ENCODE assay signal across 17 cellular contexts in the genomic region with DNA sequence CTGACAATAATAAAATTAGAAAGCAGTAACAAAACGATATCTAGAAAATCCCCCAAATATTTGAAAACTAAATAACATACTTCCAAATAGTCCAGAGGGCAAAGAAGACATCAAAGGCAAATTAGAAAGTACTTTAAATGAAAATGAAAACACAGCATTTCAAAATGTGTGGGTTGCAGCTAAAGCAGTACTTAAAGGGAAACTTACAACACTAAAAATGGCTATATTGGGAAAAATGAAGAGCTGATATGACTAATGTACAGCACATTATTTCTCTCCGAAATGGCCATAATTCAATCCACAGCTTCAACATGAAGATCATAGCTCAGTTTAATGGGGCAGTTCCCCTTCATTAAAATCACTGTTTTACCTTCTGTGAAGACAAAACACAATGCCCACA.
DNase-seq lines count a peak whose midpoint lies in the region; ATAC-seq and TF ChIP-seq lines count a peak whose summit lies in the region.
"Had no signal": no experiment of that assay in that cellular context is flagged by ENCODE, and none has a peak within 500 bp of the region (broad histone marks: within the 10 kb centered on the region; RNA-seq: fewer than 3 reads in every experiment).

No MANE protein-coding gene starts in this region.

- CTCF ChIA-PET in CD4-positive, alpha-beta T cell (lab: Charles Lee), result interaction anchor here (0.8 to 1.6 kb wide), 3 partner anchors 12 to 59 kb away, joined by 3 to 5 read pairs (median 5); no protein-coding TSS in a partner anchor

- H3K9me3 ChIP-seq in CD4-positive, alpha-beta T cell (ENCODE audit: control insufficient read depth, low read length), result no peaks in the 10 kb centered on the region
- H3K9me3 ChIP-seq: BE2C, SK-N-SH, thoracic aorta had no signal

- ATAC-seq in CD4-positive, alpha-beta T cell (ENCODE audit: poor library complexity), result no peak
- ATAC-seq in natural killer cell treated with Interleukin-12 subunit alpha and Interleukin-12 subunit beta and Interleukin-15 and Interleukin-18, amount 100 ng/mL, for 72 hours, result peak; percentile 36 to 61
- ATAC-seq: left cardiac atrium, Panc1 had no signal

- H3K27ac Mint-ChIP-seq in CD4-positive, alpha-beta T cell, result peak overlapping the region; percentile 87
- H3K27ac Mint-ChIP-seq in IgD-negative memory B cell, result peak overlapping the region; percentile 79 to 99 (median 95)
- peak overlapping the region; percentile 66 for H3K27ac Mint-ChIP-seq in activated T-helper 2 cell treated with anti-CD3 and anti-CD28 coated beads, Interferon-gamma antibody, Interleukin-2, Interleukin-4, amounts not matched to agents 10 μg/mL and 5 μg/mL and 100 μg/mL, durations not matched to agents 14 hours and 24 hours and 36 hours
- H3K27ac Mint-ChIP-seq in natural killer cell treated with Interleukin-12 subunit alpha and Interleukin-12 subunit beta and Interleukin-15 and Interleukin-18, amount 100 ng/mL, for 72 hours, result peak overlapping the region; percentile 86 to 95
- H3K27ac Mint-ChIP-seq: endodermal cell had no signal

- H3K4me1 Mint-ChIP-seq in CD4-positive, alpha-beta T cell (ENCODE audit: low read depth), result peaks cover 57% of the 10 kb centered on the region
- peaks cover 16 to 21% (median 17%) of the 10 kb centered on the region in 3 donors for H3K4me1 Mint-ChIP-seq in IgD-negative memory B cell
- peaks cover 54% of the 10 kb centered on the region for H3K4me1 Mint-ChIP-seq in activated T-helper 2 cell treated with anti-CD3 and anti-CD28 coated beads, Interferon-gamma antibody, Interleukin-2, Interleukin-4, amounts not matched to agents 10 μg/mL and 5 μg/mL and 100 μg/mL, durations not matched to agents 14 hours and 24 hours and 36 hours (ENCODE audit: low read depth)
- H3K4me1 Mint-ChIP-seq in natural killer cell treated with Interleukin-12 subunit alpha and Interleukin-12 subunit beta and Interleukin-15 and Interleukin-18, amount 100 ng/mL, for 72 hours (ENCODE audit: low read depth in 2 of 2), result peaks cover 29 to 47% of the 10 kb centered on the region in 2 donors

- peaks cover 96% of the 10 kb centered on the region for H3K36me3 Mint-ChIP-seq in CD4-positive, alpha-beta T cell (ENCODE audit: low read depth)
- peaks cover 16% of the 10 kb centered on the region for H3K36me3 Mint-ChIP-seq in IgD-negative memory B cell
- peaks cover 73% of the 10 kb centered on the region for H3K36me3 Mint-ChIP-seq in activated T-helper 2 cell treated with anti-CD3 and anti-CD28 coated beads, Interferon-gamma antibody, Interleukin-2, Interleukin-4, amounts not matched to agents 10 μg/mL and 5 μg/mL and 100 μg/mL, durations not matched to agents 14 hours and 24 hours and 36 hours (ENCODE audit: low read depth)
- peaks cover 28% of the 10 kb centered on the region for H3K36me3 Mint-ChIP-seq in natural killer cell treated with Interleukin-12 subunit alpha and Interleukin-12 subunit beta and Interleukin-15 and Interleukin-18, amount 100 ng/mL, for 72 hours

- H3K4me3 Mint-ChIP-seq in CD4-positive, alpha-beta T cell, result peak overlapping the region; percentile 57
- peak overlapping the region; percentile 48 to 89 (median 62) for H3K4me3 Mint-ChIP-seq in IgD-negative memory B cell
- H3K4me3 Mint-ChIP-seq in activated T-helper 2 cell treated with anti-CD3 and anti-CD28 coated beads, Interferon-gamma antibody, Interleukin-2, Interleukin-4, amounts not matched to agents 10 μg/mL and 5 μg/mL and 100 μg/mL, durations not matched to agents 14 hours and 24 hours and 36 hours (ENCODE audit: low read depth), result peak overlapping the region; percentile 58
- peak overlapping the region; percentile 85 for H3K4me3 Mint-ChIP-seq in natural killer cell treated with Interleukin-12 subunit alpha and Interleukin-12 subunit beta and Interleukin-15 and Interleukin-18, amount 100 ng/mL, for 72 hours
- H3K4me3 Mint-ChIP-seq: endodermal cell had no signal

- no peak for DNase-seq in CD4-positive, alpha-beta T cell
- no peak for DNase-seq in activated T-helper 2 cell treated with anti-CD3 and anti-CD28 coated beads, Interferon-gamma antibody, Interleukin-2, Interleukin-4, amounts not matched to agents 10 μg/mL and 5 μg/mL and 100 μg/mL, durations not matched to agents 14 hours and 24 hours and 36 hours (ENCODE audit: low spot score)
- no peak for DNase-seq in natural killer cell treated with Interleukin-12 subunit alpha and Interleukin-12 subunit beta and Interleukin-15 and Interleukin-18, amount 100 ng/mL, for 72 hours (ENCODE audit: low spot score)
- DNase-seq in NCI-H1092 treated with DMSO at 0.1 percent for 48 hours (lab: John Stamatoyannopoulos, UW), result no peak
- no peak for DNase-seq in DMS53 (lab: John Stamatoyannopoulos, UW)
- no peak for DNase-seq in cerebellum (ENCODE audit: low spot score)
- DNase-seq: BE2C; endodermal cell; hypothalamus; left cardiac atrium; NCI-H1092; NCI-H69; SK-N-SH; stimulated activated CD4-positive, alpha-beta T cell treated with anti-CD3 and anti-CD28 coated beads, Interleukin-2, amount 100 ng/mL, for 48 hours had no signal

- no peaks in the 10 kb centered on the region for H3K27me3 ChIP-seq in CD4-positive, alpha-beta T cell (ENCODE audit: control insufficient read depth, insufficient read depth, low read length)
- H3K27me3 ChIP-seq: BE2C had no signal

- no peaks in the 10 kb centered on the region for H3K9me3 Mint-ChIP-seq in CD4-positive, alpha-beta T cell
- H3K9me3 Mint-ChIP-seq in IgD-negative memory B cell, result no peaks in the 10 kb centered on the region
- no peaks in the 10 kb centered on the region for H3K9me3 Mint-ChIP-seq in activated T-helper 2 cell treated with anti-CD3 and anti-CD28 coated beads, Interferon-gamma antibody, Interleukin-2, Interleukin-4, amounts not matched to agents 10 μg/mL and 5 μg/mL and 100 μg/mL, durations not matched to agents 14 hours and 24 hours and 36 hours
- H3K9me3 Mint-ChIP-seq in natural killer cell treated with Interleukin-12 subunit alpha and Interleukin-12 subunit beta and Interleukin-15 and Interleukin-18, amount 100 ng/mL, for 72 hours, result no peaks in the 10 kb centered on the region
- H3K9me3 Mint-ChIP-seq: endodermal cell had no signal

- POLR2A ChIA-PET in CD4-positive, alpha-beta T cell (lab: Charles Lee), result interaction anchor here (0.5 to 2.3 kb wide), 11 partner anchors 8 to 1636 kb away, joined by 3 to 14 read pairs (median 3); partner anchors contain the start of genes CIAO2A and RNU5B-1

- H3K27ac ChIP-seq in CD4-positive, alpha-beta T cell (ENCODE audit: low read depth, low read length), result no peak overlapping the region
- H3K27ac ChIP-seq: thoracic aorta had no signal

- H3K27me3 Mint-ChIP-seq in CD4-positive, alpha-beta T cell, result no peaks in the 10 kb centered on the region
- no peaks in the 10 kb centered on the region for H3K27me3 Mint-ChIP-seq in IgD-negative memory B cell
- no peaks in the 10 kb centered on the region for H3K27me3 Mint-ChIP-seq in activated T-helper 2 cell treated with anti-CD3 and anti-CD28 coated beads, Interferon-gamma antibody, Interleukin-2, Interleukin-4, amounts not matched to agents 10 μg/mL and 5 μg/mL and 100 μg/mL, durations not matched to agents 14 hours and 24 hours and 36 hours (ENCODE audit: low read depth)
- no peaks in the 10 kb centered on the region for H3K27me3 Mint-ChIP-seq in natural killer cell treated with Interleukin-12 subunit alpha and Interleukin-12 subunit beta and Interleukin-15 and Interleukin-18, amount 100 ng/mL, for 72 hours

- TF ChIP-seq CTCF in CD4-positive, alpha-beta T cell (IDR thresholded peaks at IDR 0.05), result no peak

- intact Hi-C loops in CD4-positive, alpha-beta T cell (cut with DNase I, micrococcal nuclease), result loop anchor here in 1 of 2 experiments (2.0 kb wide), 1 partner anchor 14 kb away; no protein-coding TSS in a partner anchor
- intact Hi-C loops in activated T-helper 2 cell treated with anti-CD3 and anti-CD28 coated beads, Interferon-gamma antibody, Interleukin-2, Interleukin-4, amounts not matched to agents 10 μg/mL and 5 μg/mL and 100 μg/mL, durations not matched to agents 14 hours and 24 hours and 36 hours (cut with micrococcal nuclease), result loop anchor here (5.0 kb wide), 1 partner anchor 192 kb away; no protein-coding TSS in a partner anchor
